In the genomic region with DNA sequence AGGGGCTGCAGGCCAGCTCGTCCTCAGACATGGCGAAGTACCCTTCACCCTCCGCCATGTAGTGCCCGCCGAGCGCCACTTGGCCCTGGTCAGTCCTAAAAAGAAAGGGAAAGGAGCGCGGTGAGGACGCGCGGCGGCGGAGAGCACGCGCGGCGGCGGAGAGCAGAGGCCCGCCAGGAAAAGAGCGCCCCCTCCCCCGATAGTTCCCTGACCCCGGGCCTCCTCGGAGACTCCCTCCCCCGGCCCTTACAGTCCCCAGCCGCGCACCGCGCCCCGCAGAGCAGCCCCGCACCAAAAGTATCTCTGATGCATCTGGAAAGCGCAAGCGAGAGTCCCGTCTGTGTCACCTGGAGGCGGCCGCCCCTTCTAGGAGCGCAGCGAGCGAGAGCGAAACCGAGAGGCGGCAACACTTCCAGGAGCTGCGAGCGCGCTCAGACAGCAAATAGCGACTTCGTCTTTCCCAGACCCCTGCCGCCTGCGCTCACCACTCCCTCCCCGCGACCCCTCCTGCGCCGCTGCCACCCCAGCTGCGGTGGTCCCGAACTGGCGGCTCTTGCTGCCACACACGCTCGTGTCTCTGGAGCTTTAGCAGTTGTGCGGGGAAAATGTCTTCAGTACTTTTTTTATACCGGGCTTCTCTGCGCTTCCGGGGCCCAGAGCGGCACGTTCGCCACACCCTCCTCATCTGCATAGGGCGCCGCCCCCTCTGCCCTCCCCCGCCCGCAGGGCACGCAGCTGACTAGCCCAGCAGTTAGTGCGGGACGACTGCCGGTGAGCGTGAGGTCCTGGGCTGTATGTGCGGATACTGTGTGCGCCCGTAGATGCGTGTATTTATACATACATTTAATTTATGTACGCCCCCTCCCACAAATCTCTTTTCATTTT, we compare ENCODE assay signal across 1 cellular context.
TF ChIP-seq lines count a peak whose summit lies in the region.

TENT5A (minus strand) TSS at position 598 of the 885 bp plus-strand sequence; CDS start at position 58, 540 bp downstream.

TF ChIP-seq in IMR-90, 13 proteins besides CTCF, POLR2A, EP300 and RAD21 (continued from another document):
- no peak for TF ChIP-seq USF2 (IDR thresholded peaks at IDR 0.05; ENCODE audit: low read depth, low read length)
- peak; percentile 73; the same call in 1 of the 2 replicates for TF ChIP-seq MXI1 (IDR thresholded peaks at IDR 0.05; ENCODE audit: borderline replicate concordance, low read depth, low read length)
- no peak for TF ChIP-seq FOS (IDR thresholded peaks at IDR 0.05; ENCODE audit: low read depth, low read length)
- TF ChIP-seq NFE2L2 (IDR thresholded peaks at IDR 0.05; ENCODE audit: low read depth, low read length), result no peak
- TF ChIP-seq MAFK (IDR thresholded peaks at IDR 0.05; ENCODE audit: low read depth, low read length), result no peak
TF ChIP-seq in IMR-90: peak in this region for 5.
